1 cellular context compared by ENCODE assay signal in genomic region chr20:47493175-47493953, GRCh38.
TF ChIP-seq lines count a peak whose summit lies in the region.

No MANE protein-coding gene starts in this region.

TF ChIP-seq in GM23338, 12 proteins besides CTCF, POLR2A, EP300 and RAD21 (continued from another document):
- TF ChIP-seq ZNF114 (CRISPR knock-in tag; IDR thresholded peaks at IDR 0.05) (no peak), JUNB (IDR thresholded peaks at IDR 0.05; ENCODE audit: unreplicated experiment) (no peak), EZH2phosphoT487 (IDR thresholded peaks at IDR 0.05; ENCODE audit: unreplicated experiment) (no peak), ETS1 (IDR thresholded peaks at IDR 0.05) (no peak), EZH2 (IDR thresholded peaks at IDR 0.05; ENCODE audit: low read depth, unreplicated experiment) (no peak), NANOG (IDR thresholded peaks at IDR 0.05; ENCODE audit: borderline replicate concordance) (no peak), POLR2AphosphoS5 (IDR thresholded peaks at IDR 0.05; ENCODE audit: low read depth) (no peak), CREB1 (CRISPR knock-in tag; IDR thresholded peaks at IDR 0.05; ENCODE audit: low read depth) (no peak), STAT1 (IDR thresholded peaks at IDR 0.05; ENCODE audit: unreplicated experiment) (no peak), REST (IDR thresholded peaks at IDR 0.05; ENCODE audit: unreplicated experiment) (no peak)
TF ChIP-seq in GM23338: peak in this region for 0.
